8 cellular contexts compared by ENCODE assay signal in the genomic region with DNA sequence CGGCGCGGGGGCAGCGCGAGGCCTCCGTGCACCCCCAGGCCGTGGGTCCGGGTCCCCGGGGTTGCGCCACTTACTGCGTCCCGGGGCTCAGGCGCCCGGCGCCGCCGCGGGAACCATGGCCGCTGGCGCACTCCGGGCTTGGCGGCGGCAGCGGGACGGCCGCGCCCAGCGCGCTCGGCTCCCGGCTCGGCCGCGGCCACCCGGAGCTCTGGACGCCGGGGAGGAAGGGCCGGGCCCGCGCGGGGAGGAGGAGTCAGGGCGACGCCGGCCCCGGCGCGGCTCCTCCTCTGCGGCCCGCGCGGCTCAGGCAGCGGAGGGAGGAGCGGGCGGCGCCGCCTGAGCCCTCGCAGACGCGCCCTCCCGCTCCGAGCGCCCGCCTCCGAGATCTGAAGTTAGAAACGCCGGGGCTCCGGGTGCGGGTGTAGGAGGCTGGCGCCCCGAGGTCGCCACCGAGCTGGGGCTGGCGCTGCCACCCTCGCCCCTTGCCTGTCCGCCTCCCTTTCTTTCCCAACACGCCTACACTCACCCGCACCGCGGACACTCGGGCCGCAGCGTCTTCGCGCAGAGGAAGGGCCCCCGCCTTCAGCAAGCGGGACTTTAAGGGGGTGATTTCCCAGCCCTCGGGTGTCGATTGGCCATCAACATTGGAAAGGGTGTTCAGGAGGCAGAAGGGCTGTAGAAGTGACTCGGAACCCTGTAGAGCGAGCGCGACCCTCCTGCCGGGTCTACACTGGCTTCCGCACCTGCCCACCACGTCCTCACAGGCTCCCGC. TPM values are rescaled to one million over a fixed set of nuclear protein-coding genes. Genes with fewer than 3 reads are reported as not detected.
DNase-seq lines count a peak whose midpoint lies in the region; ATAC-seq and TF ChIP-seq lines count a peak whose summit lies in the region.

A gene with protein sequence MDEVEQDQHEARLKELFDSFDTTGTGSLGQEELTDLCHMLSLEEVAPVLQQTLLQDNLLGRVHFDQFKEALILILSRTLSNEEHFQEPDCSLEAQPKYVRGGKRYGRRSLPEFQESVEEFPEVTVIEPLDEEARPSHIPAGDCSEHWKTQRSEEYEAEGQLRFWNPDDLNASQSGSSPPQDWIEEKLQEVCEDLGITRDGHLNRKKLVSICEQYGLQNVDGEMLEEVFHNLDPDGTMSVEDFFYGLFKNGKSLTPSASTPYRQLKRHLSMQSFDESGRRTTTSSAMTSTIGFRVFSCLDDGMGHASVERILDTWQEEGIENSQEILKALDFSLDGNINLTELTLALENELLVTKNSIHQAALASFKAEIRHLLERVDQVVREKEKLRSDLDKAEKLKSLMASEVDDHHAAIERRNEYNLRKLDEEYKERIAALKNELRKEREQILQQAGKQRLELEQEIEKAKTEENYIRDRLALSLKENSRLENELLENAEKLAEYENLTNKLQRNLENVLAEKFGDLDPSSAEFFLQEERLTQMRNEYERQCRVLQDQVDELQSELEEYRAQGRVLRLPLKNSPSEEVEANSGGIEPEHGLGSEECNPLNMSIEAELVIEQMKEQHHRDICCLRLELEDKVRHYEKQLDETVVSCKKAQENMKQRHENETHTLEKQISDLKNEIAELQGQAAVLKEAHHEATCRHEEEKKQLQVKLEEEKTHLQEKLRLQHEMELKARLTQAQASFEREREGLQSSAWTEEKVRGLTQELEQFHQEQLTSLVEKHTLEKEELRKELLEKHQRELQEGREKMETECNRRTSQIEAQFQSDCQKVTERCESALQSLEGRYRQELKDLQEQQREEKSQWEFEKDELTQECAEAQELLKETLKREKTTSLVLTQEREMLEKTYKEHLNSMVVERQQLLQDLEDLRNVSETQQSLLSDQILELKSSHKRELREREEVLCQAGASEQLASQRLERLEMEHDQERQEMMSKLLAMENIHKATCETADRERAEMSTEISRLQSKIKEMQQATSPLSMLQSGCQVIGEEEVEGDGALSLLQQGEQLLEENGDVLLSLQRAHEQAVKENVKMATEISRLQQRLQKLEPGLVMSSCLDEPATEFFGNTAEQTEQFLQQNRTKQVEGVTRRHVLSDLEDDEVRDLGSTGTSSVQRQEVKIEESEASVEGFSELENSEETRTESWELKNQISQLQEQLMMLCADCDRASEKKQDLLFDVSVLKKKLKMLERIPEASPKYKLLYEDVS (N-terminal part only) (minus strand): TSS at position 231 of the 772 bp plus-strand sequence. CDS start 9,106 bp downstream, outside the sequence.

- peaks cover 52% of the 10 kb centered on the region for H3K4me1 Mint-ChIP-seq in CD14-positive monocyte
- peaks cover 14% of the 10 kb centered on the region for H3K4me1 Mint-ChIP-seq in endodermal cell

- TF ChIP-seq CTCF in CD14-positive monocyte (IDR thresholded peaks at IDR 0.05) = no peak
- no peak for TF ChIP-seq CTCF in endodermal cell (conservative IDR thresholded peaks at IDR 0.05)

- DNase-seq in CD14-positive monocyte (ENCODE audit: low spot score) (peak; percentile 52), NCI-H82 treated with DMSO at 0.1 percent for 48 hours (lab: John Stamatoyannopoulos, UW; ENCODE audit: unreplicated experiment) (peak; percentile 47), endodermal cell (peak; percentile 84)
- DNase-seq in activated CD8-positive, alpha-beta memory T cell treated with anti-CD3 and anti-CD28 coated beads for 4 hours (ENCODE audit: low read depth in 2 of 2) = peak; percentile 39 to 47
- peak; percentile 54 to 63 for DNase-seq in stimulated activated CD8-positive, alpha-beta memory T cell treated with anti-CD3 and anti-CD28 coated beads, Interleukin-2, amount 100 ng/mL, for 48 hours (ENCODE audit: low read depth in 2 of 2)

- H3K4me3 ChIP-seq in endodermal cell (ENCODE audit: low read length) (peak within 1 kb of the TSS; percentile 75), mesodermal cell (ENCODE audit: extremely low read depth, insufficient read depth, low read length, poor library complexity, severe bottlenecking) (peak within 1 kb of the TSS; percentile 60)

- H3K27me3 Mint-ChIP-seq in CD14-positive monocyte (ENCODE audit: low read depth in 3 of 3) (peaks cover 0 to 6% (median 0%) of the 10 kb centered on the region in 3 donors), endodermal cell (ENCODE audit: insufficient read depth) (peaks cover 93% of the 10 kb centered on the region)

- H3K27ac ChIP-seq in endodermal cell (ENCODE audit: low read depth, low read length) (peak within 1 kb of the TSS; percentile 93), mesodermal cell (ENCODE audit: low read depth, low read length, severe bottlenecking) (peak within 1 kb of the TSS; percentile 62)

- WGBS in endodermal cell (ENCODE audit: insufficient coverage in 1 of 2, insufficient read length in 1 of 2), 2 experiments = 0% methylated on average over 23 to 96 of the region's 96 CpGs
- WGBS in mesodermal cell (ENCODE audit: insufficient coverage in 2 of 2), 2 experiments = 0% methylated on average over 69 to 72 of the region's 96 CpGs

- H3K36me3 ChIP-seq in endodermal cell (ENCODE audit: control insufficient read depth, insufficient read depth, low read length) = no peaks in the 10 kb centered on the region
- no peaks in the 10 kb centered on the region for H3K36me3 ChIP-seq in mesodermal cell (ENCODE audit: control insufficient read depth, insufficient read depth, low read length)

- peaks cover 12 to 13% of the 10 kb centered on the region in 2 donors for H3K36me3 Mint-ChIP-seq in CD14-positive monocyte
- H3K36me3 Mint-ChIP-seq in endodermal cell (ENCODE audit: low read depth) = no peaks in the 10 kb centered on the region

- H3K4me3 Mint-ChIP-seq in CD14-positive monocyte = peak within 1 kb of the TSS; percentile 96 to 99
- peak within 1 kb of the TSS; percentile 68 for H3K4me3 Mint-ChIP-seq in endodermal cell

- H3K9me3 ChIP-seq in endodermal cell (ENCODE audit: control insufficient read depth, low read length) (no peaks in the 10 kb centered on the region), mesodermal cell (ENCODE audit: control insufficient read depth, low read length) (no peaks in the 10 kb centered on the region)

- peaks cover 92% of the 10 kb centered on the region for H3K27me3 ChIP-seq in endodermal cell (ENCODE audit: control insufficient read depth, insufficient read depth, low read length, poor library complexity, severe bottlenecking)

- no peak within 1 kb of the TSS for H3K9ac ChIP-seq in endodermal cell (ENCODE audit: extremely low read depth, low read length, poor library complexity, severe bottlenecking)

- ATAC-seq in GM19328 (IDR thresholded peaks at IDR 0.05; ENCODE audit: unreplicated experiment) (peak; percentile 76), HG03460 (IDR thresholded peaks at IDR 0.05; ENCODE audit: unreplicated experiment) (peak; percentile 73)

- H3K4me1 ChIP-seq in endodermal cell (ENCODE audit: control insufficient read depth, insufficient read depth, low read length) (no peaks in the 10 kb centered on the region), mesodermal cell (ENCODE audit: control insufficient read depth, insufficient read depth, low read length, poor library complexity, severe bottlenecking) (no peaks in the 10 kb centered on the region)

- H3K27ac Mint-ChIP-seq in CD14-positive monocyte (peak within 1 kb of the TSS; percentile 84 to 93 (median 92)), endodermal cell (no peak within 1 kb of the TSS)

- H3K9me3 Mint-ChIP-seq in CD14-positive monocyte = no peaks in the 10 kb centered on the region
- H3K9me3 Mint-ChIP-seq in endodermal cell = peaks cover 2% of the 10 kb centered on the region

- intact Hi-C loops in CD14-positive monocyte (cut with micrococcal nuclease) = no loop called here

RNA-seq across cellular contexts. Expression of the gene that starts here (rescaled TPM):
- polyA plus RNA-seq in CD14-positive monocyte = 10 to 100 TPM; 15.3 to 26.5 TPM
- 1 to 10 TPM; 3.3 to 4.1 TPM for total RNA-seq in endodermal cell
- 26.9 TPM for polyA plus RNA-seq in endodermal cell (2013, experiment 1 of 2)
- polyA plus RNA-seq in endodermal cell (2013, experiment 2 of 2) = 28.3 TPM
- 17.8 TPM for polyA plus RNA-seq in mesodermal cell (2013, experiment 1 of 2)
- polyA plus RNA-seq in mesodermal cell (2013, experiment 2 of 2) = 15.1 TPM

Comparison
In these comparisons a context has a peak if more than half of its experiments do, and no peak if none do; other contexts are left out.
1. Peak in every context shown above with its lines: DNase-seq, ATAC-seq, H3K4me3 ChIP-seq and H3K27ac ChIP-seq.